Comparison of ENCODE assay signal across 8 cellular contexts in genomic region chr1:1432951-1433803, GRCh38. TPM values are rescaled to one million over a fixed set of nuclear protein-coding genes. Genes with fewer than 3 reads are reported as not detected.
A peak's percentile ranks its signal among the peaks of the same experiment; 100 is the strongest.
DNase-seq lines count a peak whose midpoint lies in the region; ATAC-seq and TF ChIP-seq lines count a peak whose summit lies in the region.

No MANE protein-coding gene starts in this region.

- no peaks in the 10 kb centered on the region for H3K9me3 Mint-ChIP-seq in endothelial cell (ENCODE audit: unreplicated experiment)

- H3K4me3 Mint-ChIP-seq in endothelial cell (ENCODE audit: unreplicated experiment): no peak overlapping the region

- H3K27me3 ChIP-seq in muscle layer of colon (ENCODE audit: control insufficient read depth in 1 of 2, insufficient read depth in 2 of 2, low read length in 2 of 2) (no peaks in the 10 kb centered on the region), aorta (ENCODE audit: control insufficient read depth in 1 of 2, insufficient read depth in 2 of 2, low read length in 1 of 2) (no peaks in the 10 kb centered on the region)

- H3K36me3 ChIP-seq in muscle layer of colon (ENCODE audit: insufficient read depth, low read length) (no peaks in the 10 kb centered on the region), aorta (ENCODE audit: control insufficient read depth in 1 of 2, insufficient read depth in 2 of 2, low read length in 1 of 2) (no peaks in the 10 kb centered on the region)

- peaks cover 4% of the 10 kb centered on the region for H3K36me3 Mint-ChIP-seq in endothelial cell (ENCODE audit: low read depth, unreplicated experiment)

- 75 to 77% methylated on average over 31 to 34 of the region's 34 CpGs for WGBS in aorta, 2 donors

- peak; percentile 78 for DNase-seq in DMS 273 treated with DMSO at 0.1 percent for 48 hours (lab: John Stamatoyannopoulos, UW)
- peak; percentile 85 for DNase-seq in NCI-H2171 (lab: John Stamatoyannopoulos, UW)
- DNase-seq in endothelial cell (ENCODE audit: low spot score): peak; percentile 54
- DNase-seq in aorta: peak; percentile 55 to 80
- DNase-seq in T-helper 1 cell: no peak
- no peak for DNase-seq in NK-92 treated with Interleukin-12 subunit alpha and Interleukin-12 subunit beta, amount 100 ng/mL, for 24 hours (lab: John Stamatoyannopoulos, UW)

- H3K4me1 Mint-ChIP-seq in endothelial cell (ENCODE audit: unreplicated experiment): peaks cover 26% of the 10 kb centered on the region

- peaks cover 72% of the 10 kb centered on the region for H3K4me1 ChIP-seq in muscle layer of colon (ENCODE audit: insufficient read depth, low read length)
- no peaks in the 10 kb centered on the region for H3K4me1 ChIP-seq in aorta (ENCODE audit: control insufficient read depth in 1 of 2, insufficient read depth in 2 of 2, low read length in 2 of 2)

- H3K4me3 ChIP-seq in muscle layer of colon (ENCODE audit: low read depth in 1 of 2, low read length in 2 of 2) (peak overlapping the region in 1 of 2 donors; percentile 70), aorta (ENCODE audit: low read length in 2 of 2) (no peak overlapping the region)

- H3K9me3 ChIP-seq in muscle layer of colon (ENCODE audit: low read length) (no peaks in the 10 kb centered on the region), aorta (ENCODE audit: control insufficient read depth, low read length) (no peaks in the 10 kb centered on the region)

- peak overlapping the region; percentile 94 for H3K27ac ChIP-seq in muscle layer of colon (ENCODE audit: low read depth, low read length)
- H3K27ac ChIP-seq in aorta (ENCODE audit: low read depth in 1 of 2, low read length in 2 of 2): no peak overlapping the region

- H3K27me3 Mint-ChIP-seq in endothelial cell (ENCODE audit: unreplicated experiment): peaks cover 12% of the 10 kb centered on the region

- peak; percentile 21 for ATAC-seq in aorta (ENCODE audit: low FRiP score)
- no peak for ATAC-seq in HG03521 (IDR thresholded peaks at IDR 0.05; ENCODE audit: unreplicated experiment)

- intact Hi-C loops in aorta (cut with DNase I): no loop called here

- H3K9ac ChIP-seq in muscle layer of colon (ENCODE audit: low read length): peak overlapping the region; percentile 53

- no peak for TF ChIP-seq CTCF in endothelial cell (IDR thresholded peaks at IDR 0.05; ENCODE audit: unreplicated experiment)

- peak overlapping the region; percentile 74 for H3K27ac Mint-ChIP-seq in endothelial cell (ENCODE audit: unreplicated experiment)

RNA-seq across cellular contexts. Expression of gene VWA1, which starts 2.3 kb away (rescaled TPM):
- total RNA-seq in endothelial cell (ENCODE audit: unreplicated experiment) (34.2 TPM), aorta (10 to 100 TPM; 35.6 to 86.5 TPM)
- 1 to 10 TPM in 1 of 2 donors, under 1 TPM in 1; 0.13 to 4.5 TPM for polyA plus RNA-seq in aorta

RNA-seq across cellular contexts. Expression of gene ANKRD65, which starts 12.1 kb away (rescaled TPM):
- total RNA-seq in endothelial cell (ENCODE audit: unreplicated experiment) (0.31 TPM), aorta (1 to 10 TPM; 1.5 to 6.9 TPM)
- polyA plus RNA-seq in aorta: under 1 TPM in 1 of 2 donors, not detected in 1; 0.13 TPM

RNA-seq across cellular contexts. Expression of gene ATAD3C, which starts 16.3 kb away (rescaled TPM):
- 2.9 TPM for total RNA-seq in endothelial cell (ENCODE audit: unreplicated experiment)
- total RNA-seq in aorta: 1 to 10 TPM in 1 of 2 donors, under 1 TPM in 1; 0.42 to 5.5 TPM
- polyA plus RNA-seq in aorta: under 1 TPM in 1 of 2 donors, not detected in 1; 0.08 TPM

RNA-seq across cellular contexts. Expression of gene MRPL20, which starts 26.1 kb away (rescaled TPM):
- 95.0 TPM for total RNA-seq in endothelial cell (ENCODE audit: unreplicated experiment)
- 10 to 100 TPM; 69.7 to 70.2 TPM for total RNA-seq in aorta
- 100 to 1,000 TPM; 144 to 184 TPM for polyA plus RNA-seq in aorta

RNA-seq across cellular contexts. Expression of gene CCNL2, which starts 34.0 kb away (rescaled TPM):
- 266 TPM for total RNA-seq in endothelial cell (ENCODE audit: unreplicated experiment)
- total RNA-seq in aorta: 100 to 1,000 TPM; 153 to 246 TPM
- 100 to 1,000 TPM in 1 of 2 donors, 10 to 100 TPM in 1; 34.6 to 409 TPM for polyA plus RNA-seq in aorta

Comparison
In these comparisons a context has a peak if more than half of its experiments do, and no peak if none do; other contexts are left out.
1. DNase-seq: peak in DMS 273 treated with DMSO at 0.1 percent for 48 hours (single experiment), NCI-H2171 (single experiment), endothelial cell (single experiment) and aorta (2 of 2); none in T-helper 1 cell (0 of 5) and NK-92 treated with Interleukin-12 subunit alpha and Interleukin-12 subunit beta, amount 100 ng/mL, for 24 hours (single experiment).